Comparison of ENCODE assay signal across 10 cellular contexts in the genomic region with DNA sequence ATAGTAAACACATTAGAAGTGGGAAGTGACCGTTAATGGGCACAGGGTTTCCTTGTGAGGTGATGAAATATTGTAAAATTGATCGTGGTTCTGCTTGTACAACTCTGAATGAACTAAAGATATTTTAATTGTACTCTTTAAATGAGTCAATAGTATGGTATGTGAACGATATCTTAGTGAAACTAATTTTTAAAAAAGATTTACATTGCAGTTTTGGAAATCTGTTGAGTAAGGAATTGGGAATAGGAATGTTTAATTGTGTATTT. TPM values are rescaled to one million over a fixed set of nuclear protein-coding genes. Genes with fewer than 3 reads are reported as not detected.
DNase-seq lines count a peak whose midpoint lies in the region; ATAC-seq and TF ChIP-seq lines count a peak whose summit lies in the region.
"Had no signal": no experiment of that assay in that cellular context is flagged by ENCODE, and none has a peak within 500 bp of the region (broad histone marks: within the 10 kb centered on the region; RNA-seq: fewer than 3 reads in every experiment).

No MANE protein-coding gene starts in this region.

- POLR2A ChIA-PET in PC-3 (lab: Charles Lee; ENCODE audit: unreplicated experiment): no interaction called here

- H3K79me2 ChIP-seq in PC-3 (ENCODE audit: low read length): peaks cover 77% of the 10 kb centered on the region
- peaks cover 59% of the 10 kb centered on the region for H3K79me2 ChIP-seq in MM.1S (ENCODE audit: low read length)

- BruUV-seq in PC-3 (replicated peaks; lab: Mats Ljungman, UMichigan): no TSS peak

- H3K9me2 ChIP-seq in PC-3 (replicated peaks; ENCODE audit: low read length) (no peaks in the 10 kb centered on the region), MM.1S (replicated peaks; ENCODE audit: insufficient read depth, low read length) (no peaks in the 10 kb centered on the region)

- peaks cover 29 to 45% of the 10 kb centered on the region in 2 donors for H3K4me1 Mint-ChIP-seq in effector memory CD8-positive, alpha-beta T cell (ENCODE audit: low read depth in 2 of 2)

- TF ChIP-seq CTCF in PC-3 (conservative IDR thresholded peaks at IDR 0.05; ENCODE audit: low read depth, low read length): no peak
- no peak for TF ChIP-seq CTCF in thyroid gland (IDR thresholded peaks at IDR 0.05)
- no peak for TF ChIP-seq CTCF in MM.1S (IDR thresholded peaks at IDR 0.05; ENCODE audit: low read length)

- 52 to 66% methylated on average over 3 of the region's 3 CpGs for WGBS in thyroid gland, 2 donors

- H3K4me3 Mint-ChIP-seq in effector memory CD8-positive, alpha-beta T cell: peak overlapping the region; percentile 91 to 98

- CTCF ChIA-PET in PC-3 (lab: Charles Lee): interaction anchor here (0.7 kb wide), 1 partner anchor 254 kb away, joined by 3 read pairs; no protein-coding TSS in a partner anchor

- H3K36me3 Mint-ChIP-seq in effector memory CD8-positive, alpha-beta T cell (ENCODE audit: insufficient read depth): peaks cover 38% of the 10 kb centered on the region

- H3K9ac ChIP-seq in PC-3 (ENCODE audit: low read length): peak overlapping the region; percentile 89; the same call in 1 of the 2 replicates
- H3K9ac ChIP-seq in rectal smooth muscle tissue (ENCODE audit: low read length): no peak overlapping the region
- no peak overlapping the region for H3K9ac ChIP-seq in MM.1S (ENCODE audit: low read length)

- peak; percentile 51 for DNase-seq in SIG-M5 treated with dmso at 0.1 percent for 504 hours (lab: John Stamatoyannopoulos, UW; ENCODE audit: unreplicated experiment)
- no peak for DNase-seq in SIG-M5 (lab: John Stamatoyannopoulos, UW)
- peak; percentile 32 for DNase-seq in PC-3
- DNase-seq in effector memory CD8-positive, alpha-beta T cell: no peak
- DNase-seq in thyroid gland: no peak
- no peak for DNase-seq in C1 segment of cervical spinal cord (lab: John Stamatoyannopoulos, UW)
- DNase-seq in MM.1S: no peak
- DNase-seq: Right ventricle myocardium superior had no signal

- H3K4me1 ChIP-seq in PC-3 (ENCODE audit: insufficient read depth, low read length): peaks cover 14% of the 10 kb centered on the region
- H3K4me1 ChIP-seq in rectal smooth muscle tissue (ENCODE audit: control insufficient read depth, insufficient read depth, low read length): peaks cover 15% of the 10 kb centered on the region
- H3K4me1 ChIP-seq in thyroid gland: peaks cover 6 to 16% of the 10 kb centered on the region in 2 donors
- 0 out of 2 replicates have a peak, but pooled peaks cover 4% of the 10 kb centered on the region for H3K4me1 ChIP-seq in MM.1S (ENCODE audit: low read length)

- no peaks in the 10 kb centered on the region for H3K27me3 Mint-ChIP-seq in effector memory CD8-positive, alpha-beta T cell

- peaks cover 23% of the 10 kb centered on the region for H4K20me1 ChIP-seq in PC-3 (ENCODE audit: low read length)
- no peaks in the 10 kb centered on the region for H4K20me1 ChIP-seq in MM.1S (ENCODE audit: insufficient read depth, low read length)

- H3K4me3 ChIP-seq in PC-3 (ENCODE audit: low read length): peak overlapping the region; percentile 83
- H3K4me3 ChIP-seq in rectal smooth muscle tissue (ENCODE audit: low read length): peak overlapping the region; percentile 9
- H3K4me3 ChIP-seq in thyroid gland (replicated peaks in 1 of 3): no peak overlapping the region
- no peak overlapping the region for H3K4me3 ChIP-seq in MM.1S (ENCODE audit: low read length)

- intact Hi-C loops in PC-3 (cut with micrococcal nuclease) (no loop called here), thyroid gland (cut with DNase I) (no loop called here)

- H3K9me3 ChIP-seq in PC-3 (ENCODE audit: low read length): no peaks in the 10 kb centered on the region
- no peaks in the 10 kb centered on the region for H3K9me3 ChIP-seq in thyroid gland
- no peaks in the 10 kb centered on the region for H3K9me3 ChIP-seq in MM.1S (replicated peaks; ENCODE audit: insufficient read depth, low read length)
- H3K9me3 ChIP-seq: ascending aorta had no signal

- H3K27ac ChIP-seq in PC-3 (ENCODE audit: low read length) (no peak overlapping the region), rectal smooth muscle tissue (ENCODE audit: low read depth, low read length) (no peak overlapping the region), thyroid gland (no peak overlapping the region), MM.1S (ENCODE audit: low read length) (no peak overlapping the region)

- H3K27me3 ChIP-seq in PC-3 (ENCODE audit: low read length) (no peaks in the 10 kb centered on the region), rectal smooth muscle tissue (ENCODE audit: control insufficient read depth, insufficient read depth, low read length) (no peaks in the 10 kb centered on the region), thyroid gland (no peaks in the 10 kb centered on the region), MM.1S (replicated peaks; ENCODE audit: insufficient read depth, low read length) (no peaks in the 10 kb centered on the region)
- H3K27me3 ChIP-seq: ascending aorta had no signal

- H2AFZ ChIP-seq in PC-3 (ENCODE audit: low read length): no peak overlapping the region
- no peak overlapping the region for H2AFZ ChIP-seq in MM.1S (ENCODE audit: low read length)

- H3K36me3 ChIP-seq in PC-3 (ENCODE audit: low read depth, low read length): peaks cover 8% of the 10 kb centered on the region
- H3K36me3 ChIP-seq in rectal smooth muscle tissue (ENCODE audit: control insufficient read depth, insufficient read depth, low read length): no peaks in the 10 kb centered on the region
- H3K36me3 ChIP-seq in thyroid gland: no peaks in the 10 kb centered on the region
- H3K36me3 ChIP-seq in MM.1S (replicated peaks; ENCODE audit: insufficient read depth, low read length): no peaks in the 10 kb centered on the region

- H3K4me2 ChIP-seq in PC-3 (ENCODE audit: low read length): peak overlapping the region; percentile 79
- H3K4me2 ChIP-seq in MM.1S (ENCODE audit: low read depth, low read length): no peak overlapping the region

- peak overlapping the region; percentile 97 to 99 for H3K27ac Mint-ChIP-seq in effector memory CD8-positive, alpha-beta T cell

- peak; percentile 5; the same call in 1 of the 2 replicates for ATAC-seq in PC-3
- ATAC-seq in effector memory CD8-positive, alpha-beta T cell (replicated peaks): no peak

- H3F3A ChIP-seq in PC-3 (ENCODE audit: low read length, unreplicated experiment) (no peaks in the 10 kb centered on the region), MM.1S (ENCODE audit: insufficient read depth, low read length) (peaks cover 3% of the 10 kb centered on the region; the same call in 1 of the 2 replicates)

- H3K9me3 Mint-ChIP-seq in effector memory CD8-positive, alpha-beta T cell: no peaks in the 10 kb centered on the region

- no peak for TF ChIP-seq POLR2A in thyroid gland (IDR thresholded peaks at IDR 0.05)

RNA-seq across cellular contexts. Expression of gene ZNF410, which starts 1.7 kb away (rescaled TPM):
- total RNA-seq in PC-3 (2014; rRNA removed) (44.9 and 46.8 TPM in 2 replicates), thyroid gland (10 to 100 TPM; 48.8 to 57.3 (median 51.2) TPM)

RNA-seq across cellular contexts. Expression of gene PTGR2, which starts 36.8 kb away (rescaled TPM):
- total RNA-seq in PC-3 (2014; rRNA removed) (6.2 and 7.9 TPM in 2 replicates), thyroid gland (10 to 100 TPM; 16.3 to 43.3 (median 27.3) TPM)

Comparison
In these comparisons a context has a peak if more than half of its experiments do, and no peak if none do; other contexts are left out.
1. DNase-seq: peak in SIG-M5 treated with dmso at 0.1 percent for 504 hours (single experiment) and PC-3 (single experiment); none in SIG-M5 (single experiment), effector memory CD8-positive, alpha-beta T cell (0 of 3), thyroid gland (0 of 2), C1 segment of cervical spinal cord (0 of 14) and MM.1S (single experiment).
2. H3K4me3 ChIP-seq: peak in PC-3 (single experiment) and rectal smooth muscle tissue (single experiment); none in thyroid gland (0 of 3) and MM.1S (single experiment).